27 cellular contexts compared by ENCODE assay signal in the genomic region with DNA sequence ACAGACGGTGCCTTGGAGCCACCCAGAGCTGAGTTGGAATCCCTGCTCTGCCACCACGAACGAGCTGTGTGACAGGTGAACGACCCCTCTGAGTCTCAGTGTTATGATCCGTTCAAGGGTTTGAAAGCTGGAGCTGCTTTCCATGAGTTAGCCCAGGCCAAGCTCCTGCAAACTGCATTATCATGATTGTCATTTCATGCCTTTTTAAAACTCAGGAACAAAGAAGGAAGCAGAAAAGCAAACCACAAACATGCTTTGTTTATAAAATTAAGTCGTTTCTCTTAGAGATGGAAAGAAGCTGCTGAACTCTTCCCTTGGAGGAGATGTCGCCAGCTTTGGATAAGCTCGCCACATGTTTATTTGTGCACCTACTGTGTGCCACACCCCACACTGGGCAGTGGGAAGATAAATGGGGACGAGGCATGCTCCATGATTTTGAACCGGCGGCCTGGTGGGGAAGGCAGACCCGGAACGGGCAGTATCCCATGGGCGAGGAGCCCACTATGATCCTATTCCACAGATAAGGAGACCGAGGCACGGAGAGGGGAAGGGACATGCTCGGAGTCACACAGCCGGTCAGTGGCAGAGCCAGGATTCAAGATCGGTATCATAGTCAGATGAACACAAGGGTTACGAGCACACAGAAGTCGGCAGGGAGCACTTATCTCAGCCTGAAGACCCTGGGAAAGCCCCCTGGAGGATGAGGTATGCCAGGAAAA. TPM values are rescaled to one million over a fixed set of nuclear protein-coding genes. Genes with fewer than 3 reads are reported as not detected.
A peak's percentile ranks its signal among the peaks of the same experiment; 100 is the strongest.
DNase-seq lines count a peak whose midpoint lies in the region; ATAC-seq and TF ChIP-seq lines count a peak whose summit lies in the region.
"Had no signal": no experiment of that assay in that cellular context is flagged by ENCODE, and none has a peak within 500 bp of the region (broad histone marks: within the 10 kb centered on the region; RNA-seq: fewer than 3 reads in every experiment).

No MANE protein-coding gene starts in this region.

- intact Hi-C loops in ovary (cut with DNase I): no loop called here

- H3K4me3 Mint-ChIP-seq in GM23338 (no peak overlapping the region), brain (no peak overlapping the region), neural progenitor cell (peak overlapping the region; percentile 5)
- H3K4me3 Mint-ChIP-seq in activated T-cell treated with anti-CD3 and anti-CD28 coated beads, Interleukin-2, amount 50 U/mL, for 72 hours: no peak overlapping the region
- H3K4me3 Mint-ChIP-seq: activated B cell treated with CpG ODN at 0.5 μM for 24 hours; activated T-helper 17 cell treated with anti-CD3 and anti-CD28 coated beads, Interleukin-2, amount 50 U/mL, for 72 hours; natural killer cell treated with Interleukin-12 subunit alpha and Interleukin-12 subunit beta and Interleukin-15 and Interleukin-18, amount 100 ng/mL, for 72 hours had no signal

- no peak for TF ChIP-seq EP300 in ovary (IDR thresholded peaks at IDR 0.05)

- H3K27me3 Mint-ChIP-seq in GM23338 (ENCODE audit: insufficient read depth, low read depth, poor library complexity) (no peaks in the 10 kb centered on the region), brain (peaks cover 11% of the 10 kb centered on the region), neural progenitor cell (ENCODE audit: insufficient read depth, low read depth) (peaks cover 5% of the 10 kb centered on the region)
- H3K27me3 Mint-ChIP-seq in activated T-cell treated with anti-CD3 and anti-CD28 coated beads, Interleukin-2, amount 50 U/mL, for 72 hours (ENCODE audit: low read depth): peaks cover 15% of the 10 kb centered on the region

- ATAC-seq in GM23338: no peak
- ATAC-seq in activated T-cell treated with anti-CD3 and anti-CD28 coated beads, Interleukin-2, amount 50 U/mL, for 72 hours (replicated peaks in 1 of 2): no peak
- ATAC-seq: activated naive CD4-positive, alpha-beta T cell treated with anti-CD3 and anti-CD28 coated beads, Interleukin-2, amount 50 U/mL, for 72 hours; activated T-helper 17 cell treated with anti-CD3 and anti-CD28 coated beads, Interleukin-2, amount 50 U/mL, for 72 hours; natural killer cell treated with Interleukin-12 subunit alpha and Interleukin-12 subunit beta and Interleukin-15 and Interleukin-18, amount 100 ng/mL, for 72 hours; stimulated activated naive CD8-positive, alpha-beta T cell treated with anti-CD3 and anti-CD28 coated beads, Interleukin-15, Interleukin-2, amounts not matched to agents 100 U/mL and 50 U/mL, for 24 hours had no signal

- CTCF ChIA-PET in RWPE1 (lab: Yijun Ruan, JAX): interaction anchor here (0.5 to 1.0 kb wide), 2 partner anchors 9 to 59 kb away, joined by 5 read pairs; no protein-coding TSS in a partner anchor

- no peak overlapping the region for H3K9ac ChIP-seq in neural progenitor cell
- H3K9ac ChIP-seq: GM23248, KMS-11, parathyroid adenoma had no signal

- WGBS in ovary, 3 donors: 29 to 57% (median 39%) methylated on average over 21 of the region's 21 CpGs

- H3K27me3 ChIP-seq in GM23338 (ENCODE audit: insufficient read depth): no peaks in the 10 kb centered on the region
- H3K27me3 ChIP-seq in neural progenitor cell: no peaks in the 10 kb centered on the region
- H3K27me3 ChIP-seq in ovary: no peaks in the 10 kb centered on the region
- H3K27me3 ChIP-seq: BE2C, colonic mucosa, esophagus squamous epithelium, transverse colon had no signal

- no peak overlapping the region for H3K4me2 ChIP-seq in GM23338
- H3K4me2 ChIP-seq in neural progenitor cell: no peak overlapping the region
- H3K4me2 ChIP-seq: KMS-11 had no signal

- no peaks in the 10 kb centered on the region for H3K36me3 ChIP-seq in GM23338 (ENCODE audit: insufficient read depth)
- H3K36me3 ChIP-seq in neural progenitor cell: no peaks in the 10 kb centered on the region
- no peaks in the 10 kb centered on the region for H3K36me3 ChIP-seq in ovary
- H3K36me3 ChIP-seq: BE2C, colonic mucosa, esophagus squamous epithelium, transverse colon had no signal

- no peak for TF ChIP-seq POLR2A in ovary (IDR thresholded peaks at IDR 0.05)

- no peaks in the 10 kb centered on the region for H3K9me2 ChIP-seq in GM23338 (ENCODE audit: insufficient read depth)

- no peaks in the 10 kb centered on the region; the same call in 2 of the 3 replicates for H3K4me1 Mint-ChIP-seq in GM23338
- peaks cover 38% of the 10 kb centered on the region for H3K4me1 Mint-ChIP-seq in brain
- peaks cover 22% of the 10 kb centered on the region for H3K4me1 Mint-ChIP-seq in neural progenitor cell
- no peaks in the 10 kb centered on the region for H3K4me1 Mint-ChIP-seq in activated T-cell treated with anti-CD3 and anti-CD28 coated beads, Interleukin-2, amount 50 U/mL, for 72 hours (ENCODE audit: low read depth)
- H3K4me1 Mint-ChIP-seq: activated B cell treated with CpG ODN at 0.5 μM for 24 hours; activated T-helper 17 cell treated with anti-CD3 and anti-CD28 coated beads, Interleukin-2, amount 50 U/mL, for 72 hours had no signal

- H3K27ac ChIP-seq in GM23338 (ENCODE audit: low read depth) (no peak overlapping the region), RWPE1 (peak overlapping the region; percentile 67), neural progenitor cell (no peak overlapping the region), ovary (peak overlapping the region in 1 of 2 donors; percentile 35)
- H3K27ac ChIP-seq: colonic mucosa, esophagus squamous epithelium, GM23248, KMS-11, parathyroid adenoma, transverse colon had no signal

- H3K79me2 ChIP-seq in GM23338 (replicated peaks; ENCODE audit: insufficient read depth) (no peaks in the 10 kb centered on the region), neural progenitor cell (ENCODE audit: low read depth) (no peaks in the 10 kb centered on the region)
- H3K79me2 ChIP-seq: parathyroid adenoma had no signal

- H4K20me1 ChIP-seq in GM23338 (replicated peaks; ENCODE audit: insufficient read depth): no peaks in the 10 kb centered on the region
- no peaks in the 10 kb centered on the region for H4K20me1 ChIP-seq in neural progenitor cell (ENCODE audit: low read depth)

- H3K4me1 ChIP-seq in GM23338 (ENCODE audit: insufficient read depth): no peaks in the 10 kb centered on the region
- H3K4me1 ChIP-seq in neural progenitor cell: no peaks in the 10 kb centered on the region
- H3K4me1 ChIP-seq in ovary (ENCODE audit: insufficient read depth): peaks cover 23% of the 10 kb centered on the region
- H3K4me1 ChIP-seq: BE2C, colonic mucosa, parathyroid adenoma had no signal

- POLR2A ChIA-PET in RWPE1 (lab: Yijun Ruan, JAX; ENCODE audit: low non-redundant PET): no interaction called here

- H3K9me3 ChIP-seq in neural progenitor cell (ENCODE audit: low read depth) (no peaks in the 10 kb centered on the region), ovary (no peaks in the 10 kb centered on the region)
- H3K9me3 ChIP-seq: BE2C, colonic mucosa, esophagus squamous epithelium, transverse colon had no signal

- H3K36me3 Mint-ChIP-seq in GM23338 (ENCODE audit: low read depth) (no peaks in the 10 kb centered on the region), brain (no peaks in the 10 kb centered on the region), neural progenitor cell (no peaks in the 10 kb centered on the region)
- H3K36me3 Mint-ChIP-seq in activated T-cell treated with anti-CD3 and anti-CD28 coated beads, Interleukin-2, amount 50 U/mL, for 72 hours (ENCODE audit: insufficient read depth in 2 of 2): no peaks in the 10 kb centered on the region
- H3K36me3 Mint-ChIP-seq: activated naive CD4-positive, alpha-beta T cell treated with anti-CD3 and anti-CD28 coated beads, Interleukin-2, amount 50 U/mL, for 72 hours; natural killer cell treated with Interleukin-12 subunit alpha and Interleukin-12 subunit beta and Interleukin-15 and Interleukin-18, amount 100 ng/mL, for 72 hours had no signal

- H3K4me3 ChIP-seq in GM23338 (no peak overlapping the region), neural progenitor cell (no peak overlapping the region), ovary (no peak overlapping the region)
- H3K4me3 ChIP-seq: colonic mucosa, esophagus squamous epithelium, GM23248, transverse colon had no signal

- H3K27ac Mint-ChIP-seq in GM23338: 0 out of 2 replicates have a peak overlapping the region, but pooled peaks have one; percentile 7
- H3K27ac Mint-ChIP-seq in brain: peak overlapping the region in 3 of 5 experiments; percentile 25 to 61 (median 46)
- peak overlapping the region; percentile 81 for H3K27ac Mint-ChIP-seq in neural progenitor cell
- H3K27ac Mint-ChIP-seq in activated T-cell treated with anti-CD3 and anti-CD28 coated beads, Interleukin-2, amount 50 U/mL, for 72 hours: no peak overlapping the region
- H3K27ac Mint-ChIP-seq: activated B cell treated with CpG ODN at 0.5 μM for 24 hours; activated naive CD4-positive, alpha-beta T cell treated with anti-CD3 and anti-CD28 coated beads, Interleukin-2, amount 50 U/mL, for 72 hours; activated T-helper 17 cell treated with anti-CD3 and anti-CD28 coated beads, Interleukin-2, amount 50 U/mL, for 72 hours; natural killer cell treated with Interleukin-12 subunit alpha and Interleukin-12 subunit beta and Interleukin-15 and Interleukin-18, amount 100 ng/mL, for 72 hours had no signal

- no peaks in the 10 kb centered on the region for H3K9me3 Mint-ChIP-seq in GM23338
- peaks cover 0 to 4% (median 0%) of the 10 kb centered on the region in 5 experiments for H3K9me3 Mint-ChIP-seq in brain
- H3K9me3 Mint-ChIP-seq in neural progenitor cell: no peaks in the 10 kb centered on the region
- no peaks in the 10 kb centered on the region for H3K9me3 Mint-ChIP-seq in activated T-cell treated with anti-CD3 and anti-CD28 coated beads, Interleukin-2, amount 50 U/mL, for 72 hours
- H3K9me3 Mint-ChIP-seq: activated B cell treated with CpG ODN at 0.5 μM for 24 hours; activated naive CD4-positive, alpha-beta T cell treated with anti-CD3 and anti-CD28 coated beads, Interleukin-2, amount 50 U/mL, for 72 hours; activated T-helper 17 cell treated with anti-CD3 and anti-CD28 coated beads, Interleukin-2, amount 50 U/mL, for 72 hours; natural killer cell treated with Interleukin-12 subunit alpha and Interleukin-12 subunit beta and Interleukin-15 and Interleukin-18, amount 100 ng/mL, for 72 hours had no signal

- DNase-seq in GM23338 (ENCODE audit: low spot score) (peak; percentile 11), RWPE1 (ENCODE audit: low spot score) (no peak), neural progenitor cell (ENCODE audit: low spot score) (no peak), NCI-H510A treated with DMSO at 0.1 percent for 48 hours (lab: John Stamatoyannopoulos, UW) (no peak), ovary (no peak), SK-N-DZ (ENCODE audit: low spot score) (no peak)
- no peak for DNase-seq in activated T-cell treated with anti-CD3 and anti-CD28 coated beads, Interleukin-2, amount 50 U/mL, for 72 hours
- DNase-seq: activated B cell treated with CpG ODN at 0.5 μM for 24 hours; activated CD4-positive, alpha-beta T cell treated with anti-CD3 and anti-CD28 coated beads, Interleukin-2, amount 50 U/mL, for 4 hours; BE2C; colonic mucosa; DMS153; esophagus squamous epithelium; GM23248; NCI-H1092; NCI-H187 treated with DMSO at 0.1 percent for 48 hours; NCI-H69; right cardiac atrium; stimulated activated naive CD8-positive, alpha-beta T cell treated with anti-CD3 and anti-CD28 coated beads, Interleukin-15, Interleukin-2, amounts not matched to agents 100 U/mL and 50 U/mL, for 24 hours; T-helper 9 cell; transverse colon had no signal

- H3F3A ChIP-seq in GM23338 (replicated peaks; ENCODE audit: low read depth): no peaks in the 10 kb centered on the region
- H3F3A ChIP-seq in neural progenitor cell (ENCODE audit: low read depth): no peaks in the 10 kb centered on the region

- TF ChIP-seq CTCF in GM23338 (conservative IDR thresholded peaks at IDR 0.05; ENCODE audit: low read depth in 2 of 2) (0 out of 4 replicates have a peak, but pooled peaks of 1 of the 2 experiments have one; percentile 12), RWPE1 (conservative IDR thresholded peaks at IDR 0.05; ENCODE audit: low read depth) (no peak), brain (conservative IDR thresholded peaks at IDR 0.05) (no peak), neural progenitor cell (IDR thresholded peaks at IDR 0.05) (no peak), ovary (IDR thresholded peaks at IDR 0.05) (no peak)

- H2AFZ ChIP-seq in GM23338 (no peak overlapping the region; the same call in 1 of the 2 replicates), neural progenitor cell (replicated peaks) (no peak overlapping the region)
- H2AFZ ChIP-seq: GM23248, parathyroid adenoma had no signal

RNA-seq across cellular contexts. Expression of a gene that starts 15.9 kb away (rescaled TPM):
- 0.35 TPM in 1 of 2 replicates, not detected in the other for total RNA-seq in GM23338 (2014; rRNA removed; shearing (Covaris generic))
- polyA plus RNA-seq in GM23338 (2016; fragmentation: Nextera tagmentation; extraction: Ambion mirVana) (not detected in 2 replicates), brain (ENCODE audit: insufficient read depth, low read depth, low replicate concordance) (1.3 TPM), ovary (10 to 100 TPM in 1 of 2 donors, 1 to 10 TPM in 1; 3.4 to 13.0 TPM)
- total RNA-seq in neural progenitor cell (ENCODE audit: low replicate concordance) (0.09 and 0.19 TPM in 2 replicates), ovary (10 to 100 TPM in 2 of 7 donors, 1 to 10 TPM in 5; 4.1 to 24.1 (median 6.0) TPM)
- 1 to 10 TPM; 4.6 TPM for total RNA-seq in activated T-cell treated with anti-CD3 and anti-CD28 coated beads, Interleukin-2, amount 50 U/mL, for 72 hours
- polyA plus RNA-seq in SK-N-DZ (2014; cell fraction: cytosol; rRNA removed): 0.03 TPM in 1 of 2 replicates, not detected in the other
- polyA plus RNA-seq in SK-N-DZ (2014; cell fraction: nucleus; rRNA removed): not detected in 2 replicates
- total RNA-seq: activated B cell treated with CpG ODN at 0.5 μM for 24 hours had no signal
